8 cellular contexts compared by ENCODE assay signal in the genomic region with DNA sequence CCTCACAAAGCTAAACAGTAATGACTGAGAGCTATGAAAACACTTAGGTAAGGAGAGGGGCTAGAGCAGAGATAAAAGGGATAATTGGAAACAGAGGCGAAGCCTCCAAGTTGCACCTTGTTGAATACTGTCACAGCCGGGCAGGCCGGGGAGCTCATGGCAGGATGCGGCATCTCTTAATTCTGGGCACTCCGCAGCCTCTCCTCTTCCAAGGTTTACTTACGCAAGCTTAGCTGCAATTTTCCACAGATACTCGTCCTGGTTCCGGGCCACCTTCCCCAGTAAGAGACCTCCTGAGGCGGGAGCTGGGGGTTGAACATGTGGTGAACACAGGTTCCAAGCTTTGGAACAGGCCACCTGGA.
DNase-seq lines count a peak whose midpoint lies in the region; ATAC-seq, FAIRE-seq and TF ChIP-seq lines count a peak whose summit lies in the region.

No MANE protein-coding gene starts in this region.

- no peak overlapping the region for H4K8ac ChIP-seq in mesendoderm (ENCODE audit: low read depth, low read length)

- no peaks in the 10 kb centered on the region for H3K79me1 ChIP-seq in mesendoderm (ENCODE audit: low read length)

- no CpG with 5 or more reads among the region's 9 CpGs for WGBS in mesendoderm (ENCODE audit: extremely low coverage, insufficient coverage, low lambda C conversion rate)

- no peak overlapping the region for H3K56ac ChIP-seq in mesendoderm (ENCODE audit: low read length)

- peak overlapping the region; percentile 33 for H2BK5ac ChIP-seq in mesendoderm (ENCODE audit: low read length)

- H3K36me3 ChIP-seq in astrocyte (ENCODE audit: insufficient read depth, low read length) (no peaks in the 10 kb centered on the region), mesendoderm (ENCODE audit: control insufficient read depth, insufficient read depth, low read length) (no peaks in the 10 kb centered on the region), uterus (no peaks in the 10 kb centered on the region)

- no peak overlapping the region for H3K27ac Mint-ChIP-seq in astrocyte (ENCODE audit: unreplicated experiment)

- H3K9ac ChIP-seq in astrocyte (ENCODE audit: low read length), result peak overlapping the region; percentile 79
- H3K9ac ChIP-seq in mesendoderm (ENCODE audit: low read length), result no peak overlapping the region

- H3K4me2 ChIP-seq in astrocyte (ENCODE audit: low read length) (peak overlapping the region; percentile 81), mesendoderm (ENCODE audit: low read length) (no peak overlapping the region)

- peaks cover 14% of the 10 kb centered on the region for H3K4me1 Mint-ChIP-seq in astrocyte (ENCODE audit: low read depth, unreplicated experiment)

- FAIRE-seq in astrocyte (lab: Jason Lieb, UNC), result no peak

- no peaks in the 10 kb centered on the region for H4K20me1 ChIP-seq in astrocyte (ENCODE audit: insufficient read depth, low read length)

- H2AK5ac ChIP-seq in mesendoderm (ENCODE audit: low read length), result no peak overlapping the region

- H3K27me3 Mint-ChIP-seq in astrocyte (ENCODE audit: low read depth, unreplicated experiment), result peaks cover 2% of the 10 kb centered on the region

- H3K4me1 ChIP-seq in astrocyte (ENCODE audit: insufficient read depth, low read length), result peaks cover 13% of the 10 kb centered on the region
- H3K4me1 ChIP-seq in mesendoderm (ENCODE audit: control insufficient read depth, low read depth, low read length), result peaks cover 17% of the 10 kb centered on the region
- no peaks in the 10 kb centered on the region for H3K4me1 ChIP-seq in uterus

- TF ChIP-seq POLR2A in uterus (IDR thresholded peaks at IDR 0.05), result no peak

- H3K9me3 ChIP-seq in astrocyte (ENCODE audit: insufficient read depth, low read depth, low read length) (no peaks in the 10 kb centered on the region), uterus (no peaks in the 10 kb centered on the region)

- no peak overlapping the region for H3K4me3 ChIP-seq in astrocyte (ENCODE audit: insufficient read depth, low read depth, low read length)
- no peak overlapping the region for H3K4me3 ChIP-seq in mesendoderm (ENCODE audit: low read length)
- H3K4me3 ChIP-seq in uterus, result peak overlapping the region; percentile 36 to 56

- no peak overlapping the region for H2BK15ac ChIP-seq in mesendoderm (replicated peaks; ENCODE audit: low read depth)

- H3K27ac ChIP-seq in astrocyte (ENCODE audit: low read depth, low read length) (no peak overlapping the region), mesendoderm (ENCODE audit: low read depth, low read length) (no peak overlapping the region), uterus (peak overlapping the region; percentile 67 to 87)

- no peak overlapping the region for H4K5ac ChIP-seq in mesendoderm (ENCODE audit: low read length)

- no peak overlapping the region for H3K4me3 Mint-ChIP-seq in astrocyte (ENCODE audit: unreplicated experiment)

- DNase-seq in left cardiac atrium, result peak; percentile 27
- no peak for DNase-seq in cardiac septum (ENCODE audit: low spot score)
- DNase-seq in astrocyte (ENCODE audit: low read depth), result no peak
- no peak for DNase-seq in mesendoderm
- DNase-seq in uterus, result peak; percentile 18 to 23
- no peak for DNase-seq in NCI-H1930 (lab: John Stamatoyannopoulos, UW)
- DNase-seq in stimulated activated CD4-positive, alpha-beta T cell treated with anti-CD3 and anti-CD28 coated beads, Interleukin-4, amount 100 ng/mL, for 1 hour, result no peak

- H2AFZ ChIP-seq in astrocyte (ENCODE audit: low read depth, low read length), result peak overlapping the region; percentile 93

- intact Hi-C loops in left cardiac atrium (cut with DNase I) (loop anchor here (5.0 to 10.0 kb wide), 3 partner anchors 139 to 381 kb away; a partner anchor contains a TSS), cardiac septum (cut with DNase I) (loop anchor here (1.0 to 10.0 kb wide), 6 partner anchors 41 to 459 kb away; a partner anchor contains a TSS), uterus (cut with DNase I; ENCODE audit: low total_unique reads) (loop anchor here (10.0 kb wide), 1 partner anchor 139 kb away; no protein-coding TSS in a partner anchor)

- H3K18ac ChIP-seq in mesendoderm (ENCODE audit: low read length), result peak overlapping the region; percentile 3

- no peak overlapping the region for H3K23ac ChIP-seq in mesendoderm (ENCODE audit: low read length)

- H2BK120ac ChIP-seq in mesendoderm (ENCODE audit: low read depth, low read length), result no peak overlapping the region

- peak overlapping the region; percentile 59 for H3K4ac ChIP-seq in mesendoderm (ENCODE audit: low read depth, low read length)

- ATAC-seq in left cardiac atrium (peak in 1 of 2 donors; percentile 21), GM19397 (IDR thresholded peaks at IDR 0.05; ENCODE audit: unreplicated experiment) (no peak)

- no peaks in the 10 kb centered on the region for H3K27me3 ChIP-seq in astrocyte (ENCODE audit: insufficient read depth, low read length)
- no peaks in the 10 kb centered on the region for H3K27me3 ChIP-seq in mesendoderm (ENCODE audit: insufficient read depth, low read length, poor library complexity)
- H3K27me3 ChIP-seq in uterus, result no peaks in the 10 kb centered on the region

- peaks cover 6% of the 10 kb centered on the region for H3K9me3 Mint-ChIP-seq in astrocyte (ENCODE audit: unreplicated experiment)

- H3K79me2 ChIP-seq in astrocyte (ENCODE audit: insufficient read depth, low read length) (no peaks in the 10 kb centered on the region), mesendoderm (ENCODE audit: control insufficient read depth, insufficient read depth, low read length) (no peaks in the 10 kb centered on the region)

- no peak for TF ChIP-seq CTCF in astrocyte (IDR thresholded peaks at IDR 0.05; ENCODE audit: insufficient read depth, low read depth, low read length)
- no peak for TF ChIP-seq CTCF in uterus (IDR thresholded peaks at IDR 0.05)

- H3K36me3 Mint-ChIP-seq in astrocyte (ENCODE audit: low read depth, unreplicated experiment), result peaks cover 4% of the 10 kb centered on the region

Comparison
In these comparisons a context has a peak if more than half of its experiments do, and no peak if none do; other contexts are left out.
1. DNase-seq: peak in left cardiac atrium (single experiment) and uterus (2 of 2); none in cardiac septum (single experiment), astrocyte (single experiment), mesendoderm (single experiment), NCI-H1930 (0 of 2) and stimulated activated CD4-positive, alpha-beta T cell treated with anti-CD3 and anti-CD28 coated beads, Interleukin-4, amount 100 ng/mL, for 1 hour (single experiment).
2. H3K27ac ChIP-seq: peak in uterus (2 of 2); none in astrocyte (single experiment) and mesendoderm (single experiment).
3. H3K4me3 ChIP-seq: peak in uterus (2 of 2); none in astrocyte (single experiment) and mesendoderm (single experiment).